Comparison of ENCODE assay signal across 27 cellular contexts in the genomic region with DNA sequence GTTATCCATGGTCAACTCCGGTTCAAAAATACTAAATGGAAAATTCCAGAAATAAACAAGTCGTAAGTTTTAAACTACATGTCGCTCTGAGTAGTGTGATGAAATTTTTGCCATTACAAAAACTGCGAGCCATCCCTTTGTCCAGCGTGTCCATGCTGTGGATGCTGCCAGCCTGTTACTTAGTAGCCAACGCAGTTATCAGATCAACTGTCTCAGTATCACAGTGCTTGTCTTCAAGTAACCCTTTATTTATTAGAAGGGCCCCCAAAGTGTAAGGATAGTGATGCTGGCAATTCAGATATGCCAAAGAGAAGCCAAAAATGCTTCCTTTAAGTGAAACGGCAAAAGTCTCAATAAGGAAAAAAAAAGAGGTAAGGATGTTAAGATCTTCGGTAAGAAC. TPM values are rescaled to one million over a fixed set of nuclear protein-coding genes. Genes with fewer than 3 reads are reported as not detected.
A peak's percentile ranks its signal among the peaks of the same experiment; 100 is the strongest.
DNase-seq lines count a peak whose midpoint lies in the region; ATAC-seq and TF ChIP-seq lines count a peak whose summit lies in the region.
"Had no signal": no experiment of that assay in that cellular context is flagged by ENCODE, and none has a peak within 500 bp of the region (broad histone marks: within the 10 kb centered on the region; RNA-seq: fewer than 3 reads in every experiment).

No MANE protein-coding gene starts in this region.

- intact Hi-C loops in left ventricle myocardium inferior (cut with micrococcal nuclease): no loop called here
- intact Hi-C loops in Right ventricle myocardium superior (cut with DNase I): no loop called here
- intact Hi-C loops in esophagus muscularis mucosa (cut with DNase I): no loop called here
- intact Hi-C loops in activated CD4-positive, alpha-beta memory T cell treated with anti-CD3 and anti-CD28 coated beads for 36 hours (cut with micrococcal nuclease): no loop called here
- intact Hi-C loops in activated CD4-positive, alpha-beta T cell treated with anti-CD3 and anti-CD28 coated beads for 36 hours (cut with DNase I, micrococcal nuclease): no loop called here

- H3K9me3 Mint-ChIP-seq in osteocyte (ENCODE audit: unreplicated experiment): no peaks in the 10 kb centered on the region
- H3K9me3 Mint-ChIP-seq in activated CD4-positive, alpha-beta memory T cell treated with anti-CD3 and anti-CD28 coated beads for 36 hours: no peaks in the 10 kb centered on the region
- no peaks in the 10 kb centered on the region for H3K9me3 Mint-ChIP-seq in activated CD4-positive, alpha-beta T cell treated with anti-CD3 and anti-CD28 coated beads for 36 hours (ENCODE audit: low read depth)
- H3K9me3 Mint-ChIP-seq: CD14-positive monocyte; CD8-positive, alpha-beta memory T cell had no signal

- no peak for TF ChIP-seq EP300 in esophagus muscularis mucosa (IDR thresholded peaks at IDR 0.05)

- no peak for ATAC-seq in Right ventricle myocardium superior (ENCODE audit: poor library complexity)
- ATAC-seq in activated CD4-positive, alpha-beta T cell treated with anti-CD3 and anti-CD28 coated beads for 36 hours: no peak

- H3K27me3 Mint-ChIP-seq in osteocyte (ENCODE audit: unreplicated experiment): no peaks in the 10 kb centered on the region
- H3K27me3 Mint-ChIP-seq in activated CD4-positive, alpha-beta memory T cell treated with anti-CD3 and anti-CD28 coated beads for 36 hours: no peaks in the 10 kb centered on the region
- no peaks in the 10 kb centered on the region for H3K27me3 Mint-ChIP-seq in activated CD4-positive, alpha-beta T cell treated with anti-CD3 and anti-CD28 coated beads for 36 hours
- H3K27me3 Mint-ChIP-seq: CD8-positive, alpha-beta memory T cell had no signal

- no peak for TF ChIP-seq POLR2A in esophagus muscularis mucosa (IDR thresholded peaks at IDR 0.05; ENCODE audit: low read depth)

- TF ChIP-seq CTCF in left ventricle myocardium inferior (IDR thresholded peaks at IDR 0.05; ENCODE audit: borderline replicate concordance): no peak
- no peak for TF ChIP-seq CTCF in osteocyte (IDR thresholded peaks at IDR 0.05)
- no peak for TF ChIP-seq CTCF in esophagus muscularis mucosa (IDR thresholded peaks at IDR 0.05)

- peaks cover 35% of the 10 kb centered on the region for H3K36me3 Mint-ChIP-seq in osteocyte (ENCODE audit: unreplicated experiment)
- H3K36me3 Mint-ChIP-seq in activated CD4-positive, alpha-beta memory T cell treated with anti-CD3 and anti-CD28 coated beads for 36 hours: peaks cover 59% of the 10 kb centered on the region
- peaks cover 51% of the 10 kb centered on the region for H3K36me3 Mint-ChIP-seq in activated CD4-positive, alpha-beta T cell treated with anti-CD3 and anti-CD28 coated beads for 36 hours (ENCODE audit: low read depth)

- H3K27ac ChIP-seq in left ventricle myocardium inferior (replicated peaks): peak overlapping the region; percentile 7
- H3K27ac ChIP-seq in esophagus muscularis mucosa (replicated peaks in 1 of 4): no peak overlapping the region
- H3K27ac ChIP-seq: 22Rv1 had no signal

- H3K36me3 ChIP-seq in left ventricle myocardium inferior (peaks cover 68% of the 10 kb centered on the region), esophagus muscularis mucosa (peaks cover 31 to 71% (median 64%) of the 10 kb centered on the region in 4 donors)
- H3K36me3 ChIP-seq: BE2C had no signal

- H3K9me3 ChIP-seq in left ventricle myocardium inferior (replicated peaks) (no peaks in the 10 kb centered on the region), esophagus muscularis mucosa (no peaks in the 10 kb centered on the region)
- H3K9me3 ChIP-seq: BE2C had no signal

- no peaks in the 10 kb centered on the region for H3K27me3 ChIP-seq in left ventricle myocardium inferior (ENCODE audit: low read depth)
- H3K27me3 ChIP-seq in esophagus muscularis mucosa: no peaks in the 10 kb centered on the region
- H3K27me3 ChIP-seq: BE2C had no signal

- POLR2A ChIA-PET in activated CD4-positive, alpha-beta memory T cell treated with anti-CD3 and anti-CD28 coated beads for 36 hours (lab: Charles Lee): no interaction called here
- POLR2A ChIA-PET in activated CD4-positive, alpha-beta T cell treated with anti-CD3 and anti-CD28 coated beads for 36 hours (lab: Charles Lee): interaction anchor here (0.6 kb wide), 1 partner anchor 215 kb away, joined by 3 read pairs; no protein-coding TSS in a partner anchor

- no peak overlapping the region for H3K4me3 Mint-ChIP-seq in osteocyte (ENCODE audit: unreplicated experiment)
- no peak overlapping the region for H3K4me3 Mint-ChIP-seq in activated CD4-positive, alpha-beta memory T cell treated with anti-CD3 and anti-CD28 coated beads for 36 hours
- H3K4me3 Mint-ChIP-seq in activated CD4-positive, alpha-beta T cell treated with anti-CD3 and anti-CD28 coated beads for 36 hours: no peak overlapping the region
- H3K4me3 Mint-ChIP-seq: CD8-positive, alpha-beta memory T cell had no signal

- H3K4me1 ChIP-seq in left ventricle myocardium inferior: peaks cover 40% of the 10 kb centered on the region
- peaks cover 15 to 34% (median 30%) of the 10 kb centered on the region in 4 donors for H3K4me1 ChIP-seq in esophagus muscularis mucosa
- H3K4me1 ChIP-seq: BE2C had no signal

- peaks cover 20% of the 10 kb centered on the region for H3K4me1 Mint-ChIP-seq in osteocyte (ENCODE audit: unreplicated experiment)
- peaks cover 40% of the 10 kb centered on the region for H3K4me1 Mint-ChIP-seq in activated CD4-positive, alpha-beta memory T cell treated with anti-CD3 and anti-CD28 coated beads for 36 hours (ENCODE audit: low read depth)
- peaks cover 32% of the 10 kb centered on the region for H3K4me1 Mint-ChIP-seq in activated CD4-positive, alpha-beta T cell treated with anti-CD3 and anti-CD28 coated beads for 36 hours

- no peak overlapping the region for H3K27ac Mint-ChIP-seq in osteocyte (ENCODE audit: unreplicated experiment)
- no peak overlapping the region for H3K27ac Mint-ChIP-seq in activated CD4-positive, alpha-beta memory T cell treated with anti-CD3 and anti-CD28 coated beads for 36 hours
- no peak overlapping the region for H3K27ac Mint-ChIP-seq in activated CD4-positive, alpha-beta T cell treated with anti-CD3 and anti-CD28 coated beads for 36 hours

- no peak for DNase-seq in left ventricle myocardium inferior
- DNase-seq in Right ventricle myocardium superior: no peak
- DNase-seq in cerebellar cortex (ENCODE audit: low spot score): peak; percentile 61
- peak; percentile 3 for DNase-seq in osteocyte (ENCODE audit: extremely low spot score, unreplicated experiment)
- DNase-seq in esophagus muscularis mucosa (ENCODE audit: extremely low spot score): no peak
- DNase-seq in NCI-H774 (lab: John Stamatoyannopoulos, UW): no peak
- no peak for DNase-seq in activated CD4-positive, alpha-beta memory T cell treated with anti-CD3 and anti-CD28 coated beads for 36 hours
- no peak for DNase-seq in activated CD4-positive, alpha-beta T cell treated with anti-CD3 and anti-CD28 coated beads for 36 hours
- DNase-seq: BE2C; Calu3; CD8-positive, alpha-beta memory T cell; DMS79 treated with DMSO at 0.1 percent for 48 hours; HCEC 1CT; Karpas-422; NCI-H1092 treated with DMSO at 0.1 percent for 48 hours; NCI-H1436; NCI-H187; NCI-H2081 treated with DMSO at 0.1 percent for 48 hours; NCI-H2171; NCI-H226; NCI-H510A treated with DMSO at 0.1 percent for 48 hours; NCI-H748 treated with DMSO at 0.1 percent for 48 hours; NK-92 treated with Interleukin-12 subunit alpha and Interleukin-12 subunit beta, amount 100 ng/mL, for 24 hours; RPMI8226; SHP77 had no signal

- CTCF ChIA-PET in activated CD4-positive, alpha-beta memory T cell treated with anti-CD3 and anti-CD28 coated beads for 36 hours (lab: Charles Lee): no interaction called here
- CTCF ChIA-PET in activated CD4-positive, alpha-beta T cell treated with anti-CD3 and anti-CD28 coated beads for 36 hours (lab: Charles Lee): interaction anchor here (1.2 kb wide), 2 partner anchors 51 to 738 kb away, joined by 4 to 7 read pairs; no protein-coding TSS in a partner anchor

- H3K4me3 ChIP-seq in left ventricle myocardium inferior (no peak overlapping the region), esophagus muscularis mucosa (no peak overlapping the region)

- 89% methylated on average over 8 of the region's 8 CpGs for WGBS in esophagus muscularis mucosa

RNA-seq across cellular contexts. Expression of a gene that starts 23.9 kb away (rescaled TPM):
- 28.2 TPM for total RNA-seq in left ventricle myocardium inferior
- 28.3 TPM for total RNA-seq in Right ventricle myocardium superior
- 23.4 and 24.0 TPM in 2 replicates for total RNA-seq in osteocyte
- 10 to 100 TPM; 30.7 to 66.9 (median 33.6) TPM for total RNA-seq in esophagus muscularis mucosa
- 1 to 10 TPM; 9.1 TPM for total RNA-seq in activated CD4-positive, alpha-beta memory T cell treated with anti-CD3 and anti-CD28 coated beads for 36 hours
- total RNA-seq in activated CD4-positive, alpha-beta T cell treated with anti-CD3 and anti-CD28 coated beads for 36 hours: 1 to 10 TPM; 6.0 to 7.2 TPM

RNA-seq across cellular contexts. Expression of a gene that starts 50.5 kb away (rescaled TPM):
- total RNA-seq in left ventricle myocardium inferior (23.9 TPM), Right ventricle myocardium superior (18.6 TPM), osteocyte (31.9 and 32.3 TPM in 2 replicates), esophagus muscularis mucosa (10 to 100 TPM; 32.4 to 47.2 (median 38.2) TPM)
- 10 to 100 TPM; 28.4 to 29.9 TPM for total RNA-seq in activated CD4-positive, alpha-beta memory T cell treated with anti-CD3 and anti-CD28 coated beads for 36 hours
- total RNA-seq in activated CD4-positive, alpha-beta T cell treated with anti-CD3 and anti-CD28 coated beads for 36 hours: 10 to 100 TPM; 27.3 to 28.3 TPM

Comparison
In these comparisons a context has a peak if more than half of its experiments do, and no peak if none do; other contexts are left out.
1. DNase-seq: peak in cerebellar cortex (single experiment) and osteocyte (single experiment); none in left ventricle myocardium inferior (single experiment), Right ventricle myocardium superior (single experiment), esophagus muscularis mucosa (single experiment), NCI-H774 (single experiment), activated CD4-positive, alpha-beta memory T cell treated with anti-CD3 and anti-CD28 coated beads for 36 hours (single experiment) and activated CD4-positive, alpha-beta T cell treated with anti-CD3 and anti-CD28 coated beads for 36 hours (single experiment).